ENCODE assay signal across 14 cellular contexts in the genomic region with DNA sequence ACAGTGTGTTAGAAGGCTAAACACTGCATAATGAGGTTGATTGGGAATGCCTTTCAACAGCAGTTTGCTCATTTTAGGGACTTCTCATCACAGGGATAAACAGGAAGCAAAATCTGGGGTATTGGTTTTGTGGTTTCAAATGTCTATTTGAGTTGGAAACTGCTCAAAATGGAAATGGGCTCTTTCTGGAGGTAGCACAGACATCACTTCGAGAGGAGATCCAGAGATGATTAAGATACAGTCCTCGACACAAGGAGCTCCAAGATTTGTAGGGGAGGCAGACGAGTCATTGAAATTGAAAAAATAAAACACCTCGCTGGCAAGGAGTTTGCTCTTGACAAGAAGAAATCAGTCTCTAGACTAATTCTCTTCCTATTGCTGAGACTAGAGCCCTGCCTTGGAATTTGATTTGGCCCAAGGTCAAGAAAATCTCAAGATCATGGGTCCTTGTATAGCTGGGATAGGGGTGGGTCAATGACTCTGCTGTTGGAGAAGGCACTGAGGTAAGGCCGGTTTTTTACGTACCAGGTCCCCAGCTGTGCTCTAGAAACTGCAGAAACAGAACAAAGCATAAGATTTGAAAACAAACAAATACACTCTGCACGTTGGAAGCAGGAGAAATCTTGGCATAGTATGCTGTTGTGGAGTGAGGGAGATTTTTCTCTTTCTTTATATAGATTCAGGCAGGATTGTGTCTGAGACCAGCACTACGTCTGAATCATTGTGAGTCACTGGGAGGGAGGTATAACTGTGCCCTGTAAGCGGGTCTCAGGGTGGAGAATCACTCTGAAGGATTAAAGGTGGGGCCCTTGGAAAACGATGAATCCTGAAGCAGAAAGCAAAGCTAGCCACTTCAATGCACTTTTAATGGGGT. TPM values are rescaled to one million over a fixed set of nuclear protein-coding genes. Genes with fewer than 3 reads are reported as not detected.
DNase-seq lines count a peak whose midpoint lies in the region; ATAC-seq, FAIRE-seq and TF ChIP-seq lines count a peak whose summit lies in the region.
"Had no signal": no experiment of that assay in that cellular context is flagged by ENCODE, and none has a peak within 500 bp of the region (broad histone marks: within the 10 kb centered on the region; RNA-seq: fewer than 3 reads in every experiment).

No MANE protein-coding gene starts in this region.

- DNase-seq in AG04450 (ENCODE audit: low read depth, low spot score) (no peak), HTR-8/SVneo (ENCODE audit: insufficient read length, low spot score) (peak; percentile 47), ascending aorta (ENCODE audit: low spot score in 2 of 2) (no peak), kidney glomerular epithelial cell (lab: John Stamatoyannopoulos, UW) (peak; percentile 77), Peyer's patch (no peak)
- DNase-seq: Caco-2, kidney, right lobe of liver had no signal

- TF ChIP-seq CTCF in AG04450 (IDR thresholded peaks at IDR 0.05; ENCODE audit: low read depth, low read length) (no peak), ascending aorta (IDR thresholded peaks at IDR 0.05) (no peak), Peyer's patch (IDR thresholded peaks at IDR 0.05) (no peak)

- peak overlapping the region; percentile 65 for H3K27ac ChIP-seq in AG04450 (ENCODE audit: low read depth, low read length)
- peak overlapping the region; percentile 50 to 59 for H3K27ac ChIP-seq in ascending aorta
- no peak overlapping the region for H3K27ac ChIP-seq in Peyer's patch
- H3K27ac ChIP-seq: right lobe of liver had no signal

- POLR2A ChIA-PET in AG04450 (lab: Yijun Ruan, JAX) = interaction anchor here (0.6 kb wide), 2 partner anchors 12 to 61 kb away, joined by 3 read pairs; no protein-coding TSS in a partner anchor

- no peak for TF ChIP-seq POLR2A in Peyer's patch (IDR thresholded peaks at IDR 0.05)

- peak overlapping the region; percentile 11 for H3K4me3 ChIP-seq in AG04450 (ENCODE audit: low read depth, low read length)
- H3K4me3 ChIP-seq in ascending aorta = peak overlapping the region in 1 of 2 donors; percentile 25
- H3K4me3 ChIP-seq in Peyer's patch = no peak overlapping the region
- H3K4me3 ChIP-seq: right lobe of liver had no signal

- H3K27me3 ChIP-seq in AG04450 (ENCODE audit: control insufficient read depth, insufficient read depth, low read length) (peaks cover 5% of the 10 kb centered on the region), ascending aorta (no peaks in the 10 kb centered on the region), Peyer's patch (no peaks in the 10 kb centered on the region)

- no peak for ATAC-seq in HG03469 (IDR thresholded peaks at IDR 0.05; ENCODE audit: unreplicated experiment)
- ATAC-seq in GM19023 (IDR thresholded peaks at IDR 0.05; ENCODE audit: unreplicated experiment) = no peak
- no peak for ATAC-seq in GM19328 (IDR thresholded peaks at IDR 0.05; ENCODE audit: unreplicated experiment)
- ATAC-seq: stimulated activated memory B cell treated with anti-CD40 and anti-IgM and Interleukin-4, amounts not matched to agents 10 μg/mL and 1 μg/mL and 100 μg/mL, for 72 hours had no signal

- H3K9me3 ChIP-seq in AG04450 (ENCODE audit: control insufficient read depth, insufficient read depth, low read length) (no peaks in the 10 kb centered on the region; the same call in 1 of the 2 replicates), ascending aorta (no peaks in the 10 kb centered on the region), Peyer's patch (no peaks in the 10 kb centered on the region)
- H3K9me3 ChIP-seq: Caco-2, right lobe of liver had no signal

- CTCF ChIA-PET in AG04450 (lab: Charles Lee) = interaction anchor here (0.6 to 3.9 kb wide), 5 partner anchors 20 to 161 kb away, joined by 4 to 28 read pairs (median 5); no protein-coding TSS in a partner anchor

- intact Hi-C loops in ascending aorta (cut with DNase I) = no loop called here

- peaks cover 7 to 30% of the 10 kb centered on the region in 2 donors for H3K4me1 ChIP-seq in ascending aorta
- peaks cover 0 to 14% (median 0%) of the 10 kb centered on the region in 4 donors for H3K4me1 ChIP-seq in Peyer's patch
- H3K4me1 ChIP-seq: right lobe of liver had no signal

- H3K36me3 ChIP-seq in ascending aorta = no peaks in the 10 kb centered on the region
- no peaks in the 10 kb centered on the region for H3K36me3 ChIP-seq in Peyer's patch
- H3K36me3 ChIP-seq: right lobe of liver had no signal

- FAIRE-seq in HTR-8/SVneo (lab: Jason Lieb, UNC) = no peak
- FAIRE-seq: colon, kidney had no signal

RNA-seq across cellular contexts. Expression of gene KLHDC8A, which starts 17.7 kb away (rescaled TPM):
- 0.06 TPM in 1 of 2 replicates, not detected in the other for polyA plus RNA-seq in AG04450 (2011; rRNA removed)
- not detected in 2 replicates for polyA minus RNA-seq in AG04450 (2011; rRNA and poly(A)+ RNA removed)
- total RNA-seq in ascending aorta (not detected), Peyer's patch (not detected)
- total RNA-seq: activated CD8-positive, alpha-beta memory T cell treated with anti-CD3 and anti-CD28 coated beads for 36 hours; Caco-2; kidney had no signal

RNA-seq across cellular contexts. Expression of gene LEMD1, which starts 47.4 kb away (rescaled TPM):
- not detected in 2 replicates for polyA plus RNA-seq in AG04450 (2011; rRNA removed)
- 0.52 and 0.60 TPM in 2 replicates for polyA minus RNA-seq in AG04450 (2011; rRNA and poly(A)+ RNA removed)
- total RNA-seq in ascending aorta = not detected
- 1 to 10 TPM in 2 of 4 donors, not detected in 2; 2.4 to 3.7 TPM for total RNA-seq in Peyer's patch
- total RNA-seq: Caco-2, right lobe of liver had no signal

RNA-seq across cellular contexts. Expression of gene NUAK2, which starts 52.9 kb away (rescaled TPM):
- polyA plus RNA-seq in AG04450 (2011; rRNA removed) = 7.0 and 8.2 TPM in 2 replicates
- 12.5 and 20.1 TPM in 2 replicates for polyA minus RNA-seq in AG04450 (2011; rRNA and poly(A)+ RNA removed)
- total RNA-seq in ascending aorta = 0.85 TPM
- total RNA-seq in Peyer's patch = 10 to 100 TPM; 22.0 to 40.0 (median 30.9) TPM

Comparison
In these comparisons a context has a peak if more than half of its experiments do, and no peak if none do; other contexts are left out.
1. DNase-seq: peak in HTR-8/SVneo (single experiment) and kidney glomerular epithelial cell (single experiment); none in AG04450 (single experiment), ascending aorta (0 of 2) and Peyer's patch (0 of 3).
2. H3K27ac ChIP-seq: peak in AG04450 (single experiment) and ascending aorta (2 of 2); none in Peyer's patch (0 of 4).
3. RNA of gene NUAK2, which starts 52.9 kb away (total RNA-seq): 22.0 to 40.0 TPM in Peyer's patch; 0.85 TPM in ascending aorta (single experiment); every median in the first group is over 10 times any median in the second.